27 cellular contexts compared by ENCODE assay signal in genomic region chr2:163652741-163653140, GRCh38.
DNase-seq lines count a peak whose midpoint lies in the region; ATAC-seq, FAIRE-seq and TF ChIP-seq lines count a peak whose summit lies in the region.
"Had no signal": no experiment of that assay in that cellular context is flagged by ENCODE, and none has a peak within 500 bp of the region (broad histone marks: within the 10 kb centered on the region; RNA-seq: fewer than 3 reads in every experiment).

No MANE protein-coding gene starts in this region.

- H3F3A ChIP-seq in GM23338 (replicated peaks; ENCODE audit: low read depth) = no peaks in the 10 kb centered on the region

- TF ChIP-seq CTCF in GM23338 (conservative IDR thresholded peaks at IDR 0.05; ENCODE audit: low read depth in 2 of 2) (no peak), bronchial epithelial cell (IDR thresholded peaks at IDR 0.05; ENCODE audit: insufficient read depth, low read length, severe bottlenecking) (no peak), lower leg skin (IDR thresholded peaks at IDR 0.05) (no peak), brain microvascular endothelial cell (IDR thresholded peaks at IDR 0.05; ENCODE audit: low read depth, low read length, missing control alignments) (no peak)

- no peaks in the 10 kb centered on the region for H3K27me3 ChIP-seq in GM23338 (ENCODE audit: insufficient read depth)
- no peaks in the 10 kb centered on the region for H3K27me3 ChIP-seq in bronchial epithelial cell (ENCODE audit: control insufficient read depth, insufficient read depth, low read length)
- no peaks in the 10 kb centered on the region for H3K27me3 ChIP-seq in brain microvascular endothelial cell (replicated peaks)
- H3K27me3 ChIP-seq: SJCRH30 had no signal

- H3K4me3 Mint-ChIP-seq in GM23338 = no peak overlapping the region
- H3K4me3 Mint-ChIP-seq: CD8-positive, alpha-beta T cell had no signal

- no peaks in the 10 kb centered on the region for H3K36me3 ChIP-seq in GM23338 (ENCODE audit: insufficient read depth)
- no peaks in the 10 kb centered on the region for H3K36me3 ChIP-seq in bronchial epithelial cell (ENCODE audit: control insufficient read depth, insufficient read depth, low read length)
- no peaks in the 10 kb centered on the region for H3K36me3 ChIP-seq in brain microvascular endothelial cell (replicated peaks)
- H3K36me3 ChIP-seq: SJCRH30 had no signal

- H3K79me2 ChIP-seq in GM23338 (replicated peaks; ENCODE audit: insufficient read depth) = peaks cover 31% of the 10 kb centered on the region; the same call in 1 of the 2 replicates

- TF ChIP-seq POLR2A in lower leg skin (IDR thresholded peaks at IDR 0.05) = no peak

- 54 to 73% methylated on average over 2 of the region's 2 CpGs for WGBS in lower leg skin, 2 donors

- peak; percentile 18 for DNase-seq in NCI-H82 (lab: John Stamatoyannopoulos, UW)
- no peak for DNase-seq in NCI-H82 treated with DMSO at 0.1 percent for 48 hours (lab: John Stamatoyannopoulos, UW; ENCODE audit: unreplicated experiment)
- no peak for DNase-seq in GM23338 (ENCODE audit: low spot score)
- peak; percentile 12 for DNase-seq in bronchial epithelial cell (ENCODE audit: low read depth)
- no peak for DNase-seq in occipital lobe (lab: John Stamatoyannopoulos, UW)
- no peak for DNase-seq in lower leg skin (ENCODE audit: low spot score in 2 of 2)
- no peak for DNase-seq in brain microvascular endothelial cell
- DNase-seq: 8988T; C1 segment of cervical spinal cord; CD8-positive, alpha-beta T cell; DMS 273 treated with DMSO at 0.1 percent for 48 hours; DMS79; Kasumi-1; NCI-H1417; NCI-H1694 treated with DMSO at 0.1 percent for 48 hours; NCI-H2227 treated with DMSO at 0.1 percent for 48 hours; NCI-H526 treated with DMSO at 0.1 percent for 48 hours; NK-92 treated with Interleukin-12 subunit alpha and Interleukin-12 subunit beta, amount 100 ng/mL, for 24 hours; PC-9; SJCRH30; T-helper 1 cell had no signal

- H3K27me3 Mint-ChIP-seq in GM23338 (ENCODE audit: insufficient read depth, low read depth, poor library complexity) = no peaks in the 10 kb centered on the region

- H3K36me3 Mint-ChIP-seq in GM23338 (ENCODE audit: low read depth) = no peaks in the 10 kb centered on the region
- H3K36me3 Mint-ChIP-seq: CD8-positive, alpha-beta T cell had no signal

- in situ Hi-C loops in brain microvascular endothelial cell (cut with HindIII; ENCODE audit: low pct_ligation_motif_present, low sequenced_read_pairs) = no loop called here

- peaks cover 43% of the 10 kb centered on the region for H3K4me1 Mint-ChIP-seq in GM23338

- H2AFZ ChIP-seq in GM23338 = no peak overlapping the region
- H2AFZ ChIP-seq: PC-9 had no signal

- ATAC-seq in GM23338 = no peak
- ATAC-seq in HG02885 (IDR thresholded peaks at IDR 0.05; ENCODE audit: poor library complexity, unreplicated experiment) = no peak
- ATAC-seq: CD8-positive, alpha-beta T cell; K562; Right ventricle myocardium inferior had no signal

- H3K27ac ChIP-seq in GM23338 (ENCODE audit: low read depth) (no peak overlapping the region), brain microvascular endothelial cell (no peak overlapping the region)
- H3K27ac ChIP-seq: PC-9, SJCRH30 had no signal

- peaks cover 46% of the 10 kb centered on the region for H3K4me1 ChIP-seq in GM23338 (ENCODE audit: insufficient read depth)
- H3K4me1 ChIP-seq: SJCRH30 had no signal

- intact Hi-C loops in lower leg skin (cut with DNase I; ENCODE audit: low total_unique reads) = no loop called here

- H3K4me2 ChIP-seq in GM23338 = peak overlapping the region; percentile 30; the same call in 1 of the 2 replicates
- H3K4me2 ChIP-seq: PC-9 had no signal

- FAIRE-seq in bronchial epithelial cell (lab: Jason Lieb, UNC) = no peak
- FAIRE-seq: GM12892, H54, HTR-8/SVneo, K562 had no signal

- H3K27ac Mint-ChIP-seq in GM23338 = peak overlapping the region; percentile 42
- H3K27ac Mint-ChIP-seq: CD8-positive, alpha-beta T cell had no signal

- H3K9me2 ChIP-seq in GM23338 (ENCODE audit: insufficient read depth) = no peaks in the 10 kb centered on the region

- H3K9me3 Mint-ChIP-seq in GM23338 = no peaks in the 10 kb centered on the region

- no peak overlapping the region for H3K4me3 ChIP-seq in GM23338
- H3K4me3 ChIP-seq in bronchial epithelial cell (ENCODE audit: low read depth, low read length) = no peak overlapping the region
- H3K4me3 ChIP-seq in lower leg skin (ENCODE audit: low read depth, poor library complexity, severe bottlenecking) = no peak overlapping the region
- no peak overlapping the region for H3K4me3 ChIP-seq in brain microvascular endothelial cell (ENCODE audit: low read depth, low read length)
- H3K4me3 ChIP-seq: K562, PC-9, SJCRH30 had no signal

- no peaks in the 10 kb centered on the region for H4K20me1 ChIP-seq in GM23338 (replicated peaks; ENCODE audit: insufficient read depth)

TF ChIP-seq in GM23338, 12 proteins besides CTCF, POLR2A, EP300 and RAD21:
- TF ChIP-seq NANOG (IDR thresholded peaks at IDR 0.05; ENCODE audit: borderline replicate concordance) (0 out of 2 replicates have a peak, but pooled peaks have one; percentile 7), POLR2AphosphoS5 (IDR thresholded peaks at IDR 0.05; ENCODE audit: low read depth) (no peak)

Comparison
In these comparisons a context has a peak if more than half of its experiments do, and no peak if none do; other contexts are left out.
1. DNase-seq: peak in NCI-H82 (single experiment) and bronchial epithelial cell (single experiment); none in NCI-H82 treated with DMSO at 0.1 percent for 48 hours (single experiment), GM23338 (single experiment), occipital lobe (single experiment), lower leg skin (0 of 2) and brain microvascular endothelial cell (single experiment).